Comparison of ENCODE assay signal across 12 cellular contexts in genomic region chr6:169224185-169224695, GRCh38. TPM values are rescaled to one million over a fixed set of nuclear protein-coding genes. Genes with fewer than 3 reads are reported as not detected.
DNase-seq lines count a peak whose midpoint lies in the region; ATAC-seq and TF ChIP-seq lines count a peak whose summit lies in the region.
"Had no signal": no experiment of that assay in that cellular context is flagged by ENCODE, and none has a peak within 500 bp of the region (broad histone marks: within the 10 kb centered on the region; RNA-seq: fewer than 3 reads in every experiment).

No MANE protein-coding gene starts in this region.

- peak overlapping the region; percentile 87 for H2AK9ac ChIP-seq in IMR-90 (replicated peaks; ENCODE audit: low read depth, low read length, poor library complexity)

- 25% methylated on average over 3 of the region's 10 CpGs; no CpG with 5 or more reads in 1 of the 2 experiments for WGBS in IMR-90 (ENCODE audit: extremely low coverage in 2 of 2, insufficient read length in 1 of 2), 2 experiments
- 50% methylated on average over 10 of the region's 10 CpGs for WGBS in right cardiac atrium
- 23 to 32% methylated on average over 10 of the region's 10 CpGs for WGBS in testis, 2 donors

- peak overlapping the region; percentile 23 for H4K5ac ChIP-seq in IMR-90 (ENCODE audit: low read depth, low read length)

- H3K27me3 ChIP-seq in IMR-90 (ENCODE audit: control insufficient read depth, insufficient read depth, low read length) (no peaks in the 10 kb centered on the region), right cardiac atrium (ENCODE audit: control insufficient read depth, insufficient read depth) (no peaks in the 10 kb centered on the region), testis (no peaks in the 10 kb centered on the region)

- no peak for TF ChIP-seq CTCF in IMR-90 (conservative IDR thresholded peaks at IDR 0.05; ENCODE audit: low read depth, low read length)
- no peak for TF ChIP-seq CTCF in cardiac fibroblast (IDR thresholded peaks at IDR 0.05; ENCODE audit: low read depth, low read length)
- TF ChIP-seq CTCF in testis (IDR thresholded peaks at IDR 0.05): no peak

- no peak for TF ChIP-seq RAD21 in IMR-90 (IDR thresholded peaks at IDR 0.05; ENCODE audit: low read length)

- peaks cover 7% of the 10 kb centered on the region for H3K4me1 ChIP-seq in IMR-90 (ENCODE audit: control insufficient read depth, insufficient read depth, low read length)
- no peaks in the 10 kb centered on the region for H3K4me1 ChIP-seq in right cardiac atrium (ENCODE audit: control insufficient read depth, insufficient read depth, low read length)
- H3K4me1 ChIP-seq in testis: no peaks in the 10 kb centered on the region

- H3K14ac ChIP-seq in IMR-90 (replicated peaks; ENCODE audit: low read depth, low read length): peak overlapping the region; percentile 50

- in situ Hi-C loops in IMR-90 (cut with MboI; ENCODE audit: low sequenced_read_pairs): no loop called here

- peak overlapping the region; percentile 70 for H2BK5ac ChIP-seq in IMR-90 (ENCODE audit: low read depth, low read length, poor library complexity, severe bottlenecking)

- H3K9ac ChIP-seq in IMR-90 (ENCODE audit: low read depth, low read length): no peak overlapping the region

- H3K36me3 ChIP-seq in IMR-90 (ENCODE audit: control insufficient read depth, insufficient read depth, low read length) (peaks cover 52% of the 10 kb centered on the region), testis (ENCODE audit: low read depth, missing control alignments) (no peaks in the 10 kb centered on the region)

- H3K4ac ChIP-seq in IMR-90 (ENCODE audit: low read depth, low read length): peak overlapping the region; percentile 70

- peak overlapping the region; percentile 74 for H2BK120ac ChIP-seq in IMR-90 (ENCODE audit: low read depth, low read length)

- H2BK15ac ChIP-seq in IMR-90 (ENCODE audit: low read depth, low read length): 0 out of 3 replicates have a peak overlapping the region, but pooled peaks have one; percentile 15

- H4K20me1 ChIP-seq in IMR-90 (ENCODE audit: insufficient read depth, low read length): no peaks in the 10 kb centered on the region

- H4K8ac ChIP-seq in IMR-90 (ENCODE audit: low read depth in 2 of 2, low read length in 2 of 2): peak overlapping the region; percentile 64 to 76; a peak in 3 of 4 replicates

- DNase-seq in IMR-90 (peak; percentile 92), cardiac fibroblast (ENCODE audit: low read depth in 2 of 2) (peak; percentile 90 to 93), right cardiac atrium (peak; percentile 69 to 85 (median 74)), testis (peak; percentile 79), AML-193 (lab: John Stamatoyannopoulos, UW) (no peak)
- no peak for DNase-seq in activated CD4-positive, alpha-beta T cell treated with anti-CD3 and anti-CD28 coated beads, Interleukin-2, amount 50 U/mL, for 4 hours
- DNase-seq: HCEC 1CT, KBM-7, NCI-H187 treated with DMSO at 0.1 percent for 48 hours had no signal

- H2BK20ac ChIP-seq in IMR-90 (ENCODE audit: low read depth, low read length): peak overlapping the region; percentile 57

- CTCF ChIA-PET in IMR-90 (lab: Yijun Ruan, JAX): interaction anchor here (1.0 kb wide), 1 partner anchor 10 kb away, joined by 3 read pairs; no protein-coding TSS in a partner anchor

- H3K56ac ChIP-seq in IMR-90 (ENCODE audit: extremely low read depth, insufficient read depth, low read length): no peak overlapping the region

- H3K27ac ChIP-seq in IMR-90 (ENCODE audit: insufficient read depth, low read length): peak overlapping the region; percentile 1; the same call in 1 of the 2 replicates
- H3K27ac ChIP-seq in right cardiac atrium (ENCODE audit: low read length): peak overlapping the region; percentile 63
- H3K27ac ChIP-seq in testis: peak overlapping the region in 1 of 2 donors; percentile 45

- no peaks in the 10 kb centered on the region for H3K79me1 ChIP-seq in IMR-90 (ENCODE audit: low read depth in 1 of 2, low read length in 2 of 2)

- H3K18ac ChIP-seq in IMR-90 (ENCODE audit: low read depth, low read length): peak overlapping the region; percentile 40

- H3K9me1 ChIP-seq in IMR-90 (ENCODE audit: insufficient read depth, low read length): peaks cover 12% of the 10 kb centered on the region

- dilution Hi-C loops in IMR-90 (cut with HindIII; ENCODE audit: low sequenced_read_pairs, unreplicated experiment): no loop called here

- H3K9me3 ChIP-seq in IMR-90 (ENCODE audit: control insufficient read depth, insufficient read depth, low read length) (peaks cover 3% of the 10 kb centered on the region; the same call in 1 of the 2 replicates), right cardiac atrium (ENCODE audit: control insufficient read depth, low read length) (no peaks in the 10 kb centered on the region), testis (no peaks in the 10 kb centered on the region)

- H3K4me2 ChIP-seq in IMR-90 (ENCODE audit: low read depth, low read length): no peak overlapping the region

- H3K4me3 ChIP-seq in IMR-90 (ENCODE audit: insufficient read depth, low read depth, low read length) (no peak overlapping the region), cardiac fibroblast (replicated peaks in 1 of 2; ENCODE audit: low read depth in 2 of 2, low read length in 2 of 2) (no peak overlapping the region), right cardiac atrium (ENCODE audit: low read length) (no peak overlapping the region), testis (no peak overlapping the region)

- H2AFZ ChIP-seq in IMR-90 (replicated peaks; ENCODE audit: low read length, poor library complexity): peak overlapping the region; percentile 73

- POLR2A ChIA-PET in IMR-90 (lab: Charles Lee; ENCODE audit: unreplicated experiment): interaction anchor here (0.8 kb wide), 1 partner anchor 153 kb away, joined by 3 read pairs; no protein-coding TSS in a partner anchor

- peak overlapping the region; percentile 69 for H2AK5ac ChIP-seq in IMR-90 (ENCODE audit: low read depth, low read length)

- no peak overlapping the region for H3K23ac ChIP-seq in IMR-90 (ENCODE audit: low read depth, low read length)

- intact Hi-C loops in IMR-90 (cut with micrococcal nuclease): no loop called here
- intact Hi-C loops in right cardiac atrium (cut with DNase I): no loop called here
- intact Hi-C loops in testis (cut with DNase I; ENCODE audit: low total_unique reads): no loop called here

- peak overlapping the region; percentile 65 for H4K91ac ChIP-seq in IMR-90 (ENCODE audit: insufficient read depth, low read depth, low read length)

- ATAC-seq in IMR-90 (ENCODE audit: low read depth) (peak; percentile 77), right cardiac atrium (peak; percentile 82 to 91), GM21360 (IDR thresholded peaks at IDR 0.05; ENCODE audit: unreplicated experiment) (no peak)

- BruUV-seq in IMR-90 (replicated peaks; lab: Mats Ljungman, UMichigan): no TSS peak

- no peak for TF ChIP-seq POLR2A in IMR-90 (IDR thresholded peaks at IDR 0.05; ENCODE audit: low read depth, low read length)
- no peak for TF ChIP-seq POLR2A in testis (IDR thresholded peaks at IDR 0.05)

TF ChIP-seq in IMR-90, 13 proteins besides CTCF, POLR2A, EP300 and RAD21:
- TF ChIP-seq RFX5 (IDR thresholded peaks at IDR 0.05; ENCODE audit: low read depth, low read length): no peak
- peak; percentile 69 for TF ChIP-seq FOS (IDR thresholded peaks at IDR 0.05; ENCODE audit: low read depth, low read length)
- peak; percentile 30; the same call in 1 of the 2 replicates for TF ChIP-seq SMC3 (IDR thresholded peaks at IDR 0.05; ENCODE audit: low read depth, low read length)
- TF ChIP-seq RCOR1 (IDR thresholded peaks at IDR 0.05; ENCODE audit: insufficient replicate concordance, low read length): peak; percentile 63
- no peak for TF ChIP-seq MXI1 (IDR thresholded peaks at IDR 0.05; ENCODE audit: borderline replicate concordance, low read depth, low read length)
- 0 out of 2 replicates have a peak, but pooled peaks have one; percentile 12 for TF ChIP-seq MAZ (IDR thresholded peaks at IDR 0.05; ENCODE audit: borderline replicate concordance, low read depth, low read length)

RNA-seq across cellular contexts. Expression of gene THBS2, which starts 29.4 kb away (rescaled TPM):
- total RNA-seq in IMR-90 (2012; rRNA removed): 101 and 113 TPM in 2 replicates
- 97.3 and 106 TPM in 2 replicates for polyA plus RNA-seq in IMR-90 (2012; rRNA removed)
- 99.4 and 135 TPM in 2 replicates for polyA plus RNA-seq in IMR-90 (2012; cell fraction: cytosol; rRNA removed)
- 137 and 172 TPM in 2 replicates for polyA plus RNA-seq in IMR-90 (2012; cell fraction: nucleus; rRNA removed; ENCODE audit: low replicate concordance)
- total RNA-seq in right cardiac atrium: 10 to 100 TPM; 14.4 to 38.8 (median 23.7) TPM
- polyA plus RNA-seq in right cardiac atrium: 8.7 TPM
- total RNA-seq in testis: 1 to 10 TPM; 4.8 to 7.6 TPM
- polyA plus RNA-seq in testis (ENCODE audit: insufficient read depth, low read depth, low replicate concordance): 17.9 TPM
- total RNA-seq: activated CD8-positive, alpha-beta memory T cell treated with anti-CD3 and anti-CD28 coated beads for 36 hours; T-helper 2 cell treated with Interferon-gamma antibody and Interleukin-4, amounts not matched to agents 100 ng/mL and 5 ng/mL, for 36 hours had no signal

Comparison
In these comparisons a context has a peak if more than half of its experiments do, and no peak if none do; other contexts are left out.
1. DNase-seq: peak in IMR-90 (single experiment), cardiac fibroblast (2 of 2), right cardiac atrium (3 of 3) and testis (single experiment); none in AML-193 (0 of 2) and activated CD4-positive, alpha-beta T cell treated with anti-CD3 and anti-CD28 coated beads, Interleukin-2, amount 50 U/mL, for 4 hours (0 of 2).